8 cellular contexts compared by ENCODE assay signal in the genomic region with DNA sequence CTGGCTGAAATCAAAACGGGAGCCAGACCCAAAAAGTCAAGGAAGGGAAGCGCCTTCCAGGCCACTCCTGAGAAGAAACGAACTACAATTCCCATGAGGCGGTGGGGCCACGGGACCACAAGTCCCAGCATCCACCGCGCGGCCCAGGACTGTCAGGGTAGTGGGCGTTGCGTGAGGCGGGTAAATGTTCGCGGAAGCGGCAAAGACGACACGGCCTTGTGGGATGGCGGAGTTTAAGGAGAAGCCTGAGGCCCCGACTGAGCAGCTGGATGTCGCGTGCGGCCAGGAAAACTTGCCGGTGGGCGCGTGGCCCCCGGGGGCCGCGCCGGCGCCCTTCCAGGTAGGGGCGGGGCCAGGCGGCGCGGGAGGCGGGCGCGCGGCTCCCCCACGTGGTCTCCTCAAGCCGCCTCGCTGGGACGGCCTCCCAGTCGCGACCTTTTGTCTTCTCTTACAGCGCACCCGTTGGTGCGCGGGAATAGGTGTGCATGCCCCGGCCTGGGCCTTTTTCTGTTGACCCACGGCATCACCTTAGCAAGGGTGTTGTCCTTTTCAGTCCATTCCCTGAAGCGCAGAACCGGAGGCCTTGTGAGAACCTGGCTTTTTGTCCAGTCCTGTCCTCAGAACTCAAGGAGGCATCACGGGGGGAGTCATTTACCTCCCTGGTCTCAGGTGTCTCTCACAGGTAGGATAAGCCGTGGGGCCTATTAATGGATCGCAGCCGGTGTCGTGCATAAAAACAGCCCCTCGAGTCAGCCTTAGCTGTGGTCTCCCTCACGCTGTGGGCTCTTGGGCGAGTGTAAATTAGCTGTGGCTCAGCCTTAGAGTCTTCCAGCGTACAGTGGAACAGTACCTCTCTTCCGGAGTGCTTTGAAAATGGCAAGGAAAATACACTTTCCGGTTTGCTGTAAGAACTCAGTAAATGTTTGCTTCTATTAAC. TPM values are rescaled to one million over a fixed set of nuclear protein-coding genes. Genes with fewer than 3 reads are reported as not detected.
DNase-seq lines count a peak whose midpoint lies in the region; ATAC-seq and TF ChIP-seq lines count a peak whose summit lies in the region.

TSS of gene SETMAR (plus strand) at position 183 of the 937 bp plus-strand sequence. CDS start at position 185, 2 bp downstream.

- H3K27me3 ChIP-seq in ectodermal cell (ENCODE audit: control insufficient read depth, insufficient read depth, low read length, poor library complexity, severe bottlenecking) (no peaks in the 10 kb centered on the region), lung (ENCODE audit: control insufficient read depth, insufficient read depth) (no peaks in the 10 kb centered on the region)

- TF ChIP-seq CTCF in lung (IDR thresholded peaks at IDR 0.05; ENCODE audit: control extremely low read depth, extremely low read depth) = no peak

- CTCF ChIA-PET in activated CD8-positive, alpha-beta T cell treated with anti-CD3 and anti-CD28 coated beads, Interleukin-2, amount 10 ng/mL, durations not matched to agents 7 days and 5 days (lab: Charles Lee) = interaction anchor here (1.0 to 2.6 kb wide), 3 partner anchors 12 to 190 kb away, joined by 3 to 9 read pairs (median 5); partner anchors contain the start of gene ITPR1

- DNase-seq in CD1c-positive myeloid dendritic cell (ENCODE audit: extremely low spot score) (peak; percentile 93), NCI-H774 (lab: John Stamatoyannopoulos, UW) (peak; percentile 67), lung (ENCODE audit: low spot score) (peak; percentile 84)
- DNase-seq in activated CD8-positive, alpha-beta T cell treated with anti-CD3 and anti-CD28 coated beads, Interleukin-2, amount 10 ng/mL, durations not matched to agents 7 days and 5 days = peak; percentile 89
- peak; percentile 70 to 76 (median 71) for DNase-seq in stimulated activated CD4-positive, alpha-beta T cell treated with anti-CD3 and anti-CD28 coated beads, TNF-alpha, amount 100 ng/mL, for 4 hours (ENCODE audit: low read depth in 3 of 3)

- H3K36me3 ChIP-seq in ectodermal cell (ENCODE audit: control insufficient read depth, insufficient read depth, low read length) = no peaks in the 10 kb centered on the region
- no peaks in the 10 kb centered on the region for H3K36me3 ChIP-seq in lung (ENCODE audit: control insufficient read depth in 2 of 2, insufficient read depth in 2 of 2, low read length in 2 of 2)

- peaks cover 17% of the 10 kb centered on the region for H3K4me1 Mint-ChIP-seq in activated CD8-positive, alpha-beta T cell treated with anti-CD3 and anti-CD28 coated beads, Interleukin-2, amount 10 ng/mL, durations not matched to agents 7 days and 5 days (ENCODE audit: low read depth)

- peak; percentile 98 for ATAC-seq in GM19395 (IDR thresholded peaks at IDR 0.05; ENCODE audit: unreplicated experiment)
- peak; percentile 89 for ATAC-seq in HG03558 (IDR thresholded peaks at IDR 0.05; ENCODE audit: extremely low read depth, unreplicated experiment)
- ATAC-seq in activated CD8-positive, alpha-beta T cell treated with anti-CD3 and anti-CD28 coated beads, Interleukin-2, amount 10 ng/mL, durations not matched to agents 7 days and 5 days = peak; percentile 97
- peak; percentile 96 for ATAC-seq in lung (ENCODE audit: insufficient read depth, low FRiP score)

- H3K27ac ChIP-seq in ectodermal cell (ENCODE audit: insufficient read depth, low read depth, low read length, poor library complexity, severe bottlenecking) (peak within 1 kb of the TSS; percentile 72), lung (ENCODE audit: low read depth in 1 of 2, low read length in 1 of 2) (peak within 1 kb of the TSS; percentile 91 to 96)

- 6% methylated on average over 62 of the region's 62 CpGs for WGBS in ectodermal cell, 2 experiments
- 1% methylated on average over 48 to 62 of the region's 62 CpGs for WGBS in lung, 2 donors

- H3K9me3 Mint-ChIP-seq in activated CD8-positive, alpha-beta T cell treated with anti-CD3 and anti-CD28 coated beads, Interleukin-2, amount 10 ng/mL, durations not matched to agents 7 days and 5 days (ENCODE audit: insufficient read depth) = peaks cover 5% of the 10 kb centered on the region

- H3K27ac Mint-ChIP-seq in activated CD8-positive, alpha-beta T cell treated with anti-CD3 and anti-CD28 coated beads, Interleukin-2, amount 10 ng/mL, durations not matched to agents 7 days and 5 days = peak within 1 kb of the TSS; percentile 91

- H3K36me3 Mint-ChIP-seq in activated CD8-positive, alpha-beta T cell treated with anti-CD3 and anti-CD28 coated beads, Interleukin-2, amount 10 ng/mL, durations not matched to agents 7 days and 5 days (ENCODE audit: low read depth) = peaks cover 6% of the 10 kb centered on the region

- no peaks in the 10 kb centered on the region for H3K27me3 Mint-ChIP-seq in activated CD8-positive, alpha-beta T cell treated with anti-CD3 and anti-CD28 coated beads, Interleukin-2, amount 10 ng/mL, durations not matched to agents 7 days and 5 days (ENCODE audit: low read depth)

- peak within 1 kb of the TSS; percentile 78 for H3K4me3 Mint-ChIP-seq in activated CD8-positive, alpha-beta T cell treated with anti-CD3 and anti-CD28 coated beads, Interleukin-2, amount 10 ng/mL, durations not matched to agents 7 days and 5 days

- H3K4me1 ChIP-seq in ectodermal cell (ENCODE audit: control insufficient read depth, insufficient read depth, low read length) (no peaks in the 10 kb centered on the region), lung (ENCODE audit: control insufficient read depth in 2 of 2, insufficient read depth in 2 of 2, low read length in 2 of 2) (peaks cover 5 to 6% of the 10 kb centered on the region in 2 donors)

- POLR2A ChIA-PET in activated CD8-positive, alpha-beta T cell treated with anti-CD3 and anti-CD28 coated beads, Interleukin-2, amount 10 ng/mL, durations not matched to agents 7 days and 5 days (lab: Charles Lee) = interaction anchor here (0.7 to 2.1 kb wide), 4 partner anchors 164 to 1702 kb away, joined by 3 to 6 read pairs (median 4); partner anchors contain the start of gene SUMF1

- H3K4me3 ChIP-seq in ectodermal cell (ENCODE audit: insufficient read depth, low read depth, low read length) = peak within 1 kb of the TSS; percentile 65
- peak within 1 kb of the TSS; percentile 72 for H3K4me3 ChIP-seq in lung

- H3K9me3 ChIP-seq in ectodermal cell (ENCODE audit: control insufficient read depth, low read length) (no peaks in the 10 kb centered on the region), lung (ENCODE audit: control insufficient read depth in 2 of 2, insufficient read depth in 1 of 2, low read length in 1 of 2) (no peaks in the 10 kb centered on the region)

RNA-seq across cellular contexts. Expression of gene SETMAR, which starts in this region (rescaled TPM):
- total RNA-seq in activated CD8-positive, alpha-beta T cell treated with anti-CD3 and anti-CD28 coated beads, Interleukin-2, amount 10 ng/mL, durations not matched to agents 7 days and 5 days = 10 to 100 TPM; 10.2 to 10.6 TPM
- 30.3 TPM for polyA plus RNA-seq in ectodermal cell (2013, experiment 1 of 4)
- polyA plus RNA-seq in ectodermal cell (2013, experiment 2 of 4) = 34.0 TPM
- 29.4 TPM for polyA plus RNA-seq in ectodermal cell (2013, experiment 3 of 4)
- 33.0 TPM for polyA plus RNA-seq in ectodermal cell (2013, experiment 4 of 4)
- total RNA-seq in lung = 10 to 100 TPM; 12.2 to 22.5 TPM
- 10 to 100 TPM in 1 of 2 donors, 1 to 10 TPM in 1; 8.1 to 12.1 TPM for polyA plus RNA-seq in lung

Comparison
In these comparisons a context has a peak if more than half of its experiments do, and no peak if none do; other contexts are left out.
1. Peak in every context shown above with its lines: DNase-seq, ATAC-seq, H3K4me3 ChIP-seq and H3K27ac ChIP-seq.